In genomic region chr5:66796306-66797292, GRCh38 we compare ENCODE assay signal across 11 cellular contexts.
DNase-seq lines count a peak whose midpoint lies in the region; ATAC-seq, FAIRE-seq and TF ChIP-seq lines count a peak whose summit lies in the region.
"Had no signal": no experiment of that assay in that cellular context is flagged by ENCODE, and none has a peak within 500 bp of the region (broad histone marks: within the 10 kb centered on the region; RNA-seq: fewer than 3 reads in every experiment).

No MANE protein-coding gene starts in this region.

- peak; percentile 46 for DNase-seq in activated CD4-positive, alpha-beta T cell treated with anti-CD3 and anti-CD28 coated beads, Interleukin-2, amount 10 ng/mL, durations not matched to agents 24 days and 14 days
- DNase-seq in activated CD4-positive, alpha-beta T cell treated with anti-CD3 and anti-CD28 coated beads for 36 hours = no peak
- peak; percentile 71 for DNase-seq in NCI-H345 (lab: John Stamatoyannopoulos, UW)
- DNase-seq in H1 (ENCODE audit: low read depth in 1 of 2, low spot score in 2 of 2) = no peak
- no peak for DNase-seq in smooth muscle cell (lab: John Stamatoyannopoulos, UW; ENCODE audit: unreplicated experiment)
- DNase-seq in D721Med (ENCODE audit: insufficient read length, low spot score) = no peak
- no peak for DNase-seq in DMS79 treated with DMSO at 0.1 percent for 48 hours (lab: John Stamatoyannopoulos, UW)
- DNase-seq: islet precursor cell had no signal

- H2AK5ac ChIP-seq in H1 (ENCODE audit: low read depth, low read length) = no peak overlapping the region

- WGBS in H1 (ENCODE audit: extremely low coverage in 1 of 2, insufficient coverage in 1 of 2, insufficient read length in 1 of 2, insufficient replicate concordance in 2 of 2, low coverage in 1 of 2, low lambda C conversion rate in 2 of 2, missing lambda C conversion rate in 1 of 2), 2 experiments = 87% methylated on average over 9 of the region's 9 CpGs; no CpG with 5 or more reads in 1 of the 2 experiments
- WGBS in smooth muscle cell (ENCODE audit: low lambda C conversion rate) = 83% methylated on average over 9 of the region's 9 CpGs

- no peak overlapping the region for H2BK12ac ChIP-seq in H1 (ENCODE audit: low read depth, low read length)

- no peak for ATAC-seq in activated CD4-positive, alpha-beta T cell treated with anti-CD3 and anti-CD28 coated beads for 36 hours
- ATAC-seq in HG03378 (IDR thresholded peaks at IDR 0.05; ENCODE audit: unreplicated experiment) = no peak

- peaks cover 41% of the 10 kb centered on the region for H3K27me3 Mint-ChIP-seq in activated CD4-positive, alpha-beta T cell treated with anti-CD3 and anti-CD28 coated beads, Interleukin-2, amount 10 ng/mL, durations not matched to agents 24 days and 14 days
- H3K27me3 Mint-ChIP-seq in activated CD4-positive, alpha-beta T cell treated with anti-CD3 and anti-CD28 coated beads for 36 hours = peaks cover 15% of the 10 kb centered on the region

- no peak overlapping the region for H3K9ac ChIP-seq in H1 (replicated peaks in 1 of 4; ENCODE audit: extremely low read depth in 1 of 4, low read depth in 3 of 4, low read length in 3 of 4)
- no peak overlapping the region for H3K9ac ChIP-seq in smooth muscle cell (ENCODE audit: low read depth)

- H2AFZ ChIP-seq in H1 (ENCODE audit: low read length) (no peak overlapping the region), smooth muscle cell (ENCODE audit: low read depth) (no peak overlapping the region)

- H3K4me3 ChIP-seq in H1 (ENCODE audit: extremely low read depth in 1 of 4, insufficient read depth in 2 of 4, low read depth in 3 of 4, low read length in 4 of 4) (no peak overlapping the region), smooth muscle cell (no peak overlapping the region)

- H2BK5ac ChIP-seq in H1 (ENCODE audit: low read depth, low read length) = no peak overlapping the region

- H3K4me3 Mint-ChIP-seq in activated CD4-positive, alpha-beta T cell treated with anti-CD3 and anti-CD28 coated beads, Interleukin-2, amount 10 ng/mL, durations not matched to agents 24 days and 14 days = no peak overlapping the region
- no peak overlapping the region for H3K4me3 Mint-ChIP-seq in activated CD4-positive, alpha-beta T cell treated with anti-CD3 and anti-CD28 coated beads for 36 hours
- H3K4me3 Mint-ChIP-seq: CD14-positive monocyte, IgD-negative memory B cell had no signal

- H3K14ac ChIP-seq in H1 (ENCODE audit: insufficient read length) = no peak overlapping the region

- no peak overlapping the region for H3K18ac ChIP-seq in H1 (ENCODE audit: extremely low read depth, low read length)

- H3K27ac ChIP-seq in H1 (ENCODE audit: low read depth, low read length) (no peak overlapping the region), smooth muscle cell (ENCODE audit: low read depth) (no peak overlapping the region)

- CTCF ChIA-PET in activated CD4-positive, alpha-beta T cell treated with anti-CD3 and anti-CD28 coated beads for 36 hours (lab: Charles Lee) = interaction anchor here (1.1 kb wide), 1 partner anchor 34 kb away, joined by 3 read pairs; no protein-coding TSS in a partner anchor
- CTCF ChIA-PET in H1 (lab: Charles Lee; ENCODE audit: partially characterized antibody) = interaction anchor here (0.9 to 3.3 kb wide), 8 partner anchors 10 to 490 kb away, joined by 3 to 10 read pairs (median 5); no protein-coding TSS in a partner anchor

- H4K20me1 ChIP-seq in H1 (replicated peaks in 1 of 2; ENCODE audit: control insufficient read depth in 1 of 2, insufficient read depth in 2 of 2, low read length in 2 of 2) (no peaks in the 10 kb centered on the region), smooth muscle cell (ENCODE audit: low read depth) (no peaks in the 10 kb centered on the region)

- H2BK120ac ChIP-seq in H1 (replicated peaks; ENCODE audit: low read depth, low read length) = no peak overlapping the region

- H3K4me1 Mint-ChIP-seq in activated CD4-positive, alpha-beta T cell treated with anti-CD3 and anti-CD28 coated beads, Interleukin-2, amount 10 ng/mL, durations not matched to agents 24 days and 14 days = no peaks in the 10 kb centered on the region
- no peaks in the 10 kb centered on the region for H3K4me1 Mint-ChIP-seq in activated CD4-positive, alpha-beta T cell treated with anti-CD3 and anti-CD28 coated beads for 36 hours
- H3K4me1 Mint-ChIP-seq: CD14-positive monocyte had no signal

- TF ChIP-seq CTCF in H1 (IDR thresholded peaks at IDR 0.05; ENCODE audit: control extremely low read depth in 1 of 3, insufficient read depth in 1 of 3, low read depth in 1 of 3, low read length in 3 of 3) (peak; percentile 17 to 43 (median 33); a peak in 3 of 4 replicates), smooth muscle cell (IDR thresholded peaks at IDR 0.05; ENCODE audit: borderline replicate concordance, insufficient read depth, poor library complexity, severe bottlenecking) (peak; percentile 22), D721Med (IDR thresholded peaks at IDR 0.05; ENCODE audit: insufficient read depth, missing control alignments) (no peak)

- no peak overlapping the region for H4K91ac ChIP-seq in H1 (replicated peaks; ENCODE audit: insufficient read length, low read length)

- intact Hi-C loops in activated CD4-positive, alpha-beta T cell treated with anti-CD3 and anti-CD28 coated beads, Interleukin-2, amount 10 ng/mL, durations not matched to agents 24 days and 14 days (cut with micrococcal nuclease) = no loop called here
- intact Hi-C loops in activated CD4-positive, alpha-beta T cell treated with anti-CD3 and anti-CD28 coated beads for 36 hours (cut with DNase I, micrococcal nuclease) = no loop called here

- no peaks in the 10 kb centered on the region for H3F3A ChIP-seq in smooth muscle cell (ENCODE audit: low read depth)

- H4K8ac ChIP-seq in H1 (ENCODE audit: extremely low read depth, insufficient read depth, low read length) = no peak overlapping the region; the same call in 1 of the 2 replicates

- no peak overlapping the region for H2BK20ac ChIP-seq in H1 (ENCODE audit: low read length)

- no peaks in the 10 kb centered on the region for H3K36me3 Mint-ChIP-seq in activated CD4-positive, alpha-beta T cell treated with anti-CD3 and anti-CD28 coated beads, Interleukin-2, amount 10 ng/mL, durations not matched to agents 24 days and 14 days (ENCODE audit: low read depth)
- H3K36me3 Mint-ChIP-seq in activated CD4-positive, alpha-beta T cell treated with anti-CD3 and anti-CD28 coated beads for 36 hours (ENCODE audit: low read depth) = no peaks in the 10 kb centered on the region
- H3K36me3 Mint-ChIP-seq: CD14-positive monocyte, IgD-negative memory B cell had no signal

- no peak for TF ChIP-seq EP300 in H1 (IDR thresholded peaks at IDR 0.05; ENCODE audit: borderline replicate concordance in 1 of 2, low read depth in 2 of 2, low read length in 2 of 2)

- H4K5ac ChIP-seq in H1 (ENCODE audit: insufficient read length, low read depth, low read length) = no peak overlapping the region

- POLR2A ChIA-PET in activated CD4-positive, alpha-beta T cell treated with anti-CD3 and anti-CD28 coated beads for 36 hours (lab: Charles Lee) = no interaction called here
- POLR2A ChIA-PET in H1 (lab: Charles Lee; ENCODE audit: partially characterized antibody) = no interaction called here

- no peak for TF ChIP-seq POLR2A in H1 (IDR thresholded peaks at IDR 0.05; ENCODE audit: control extremely low read depth in 1 of 2, low read depth in 2 of 2, low read length in 2 of 2)

- no peaks in the 10 kb centered on the region for H3K79me1 ChIP-seq in H1 (ENCODE audit: low read depth, low read length)

- H3K4ac ChIP-seq in H1 (replicated peaks; ENCODE audit: insufficient read length, low read depth, low read length) = no peak overlapping the region

- H3K79me2 ChIP-seq in H1 (ENCODE audit: control insufficient read depth in 1 of 2, insufficient read depth in 2 of 2, low read length in 2 of 2) (no peaks in the 10 kb centered on the region), smooth muscle cell (ENCODE audit: low read depth) (no peaks in the 10 kb centered on the region)

- H3K27ac Mint-ChIP-seq in activated CD4-positive, alpha-beta T cell treated with anti-CD3 and anti-CD28 coated beads, Interleukin-2, amount 10 ng/mL, durations not matched to agents 24 days and 14 days = no peak overlapping the region
- no peak overlapping the region for H3K27ac Mint-ChIP-seq in activated CD4-positive, alpha-beta T cell treated with anti-CD3 and anti-CD28 coated beads for 36 hours
- H3K27ac Mint-ChIP-seq: CD14-positive monocyte, IgD-negative memory B cell had no signal

- no peaks in the 10 kb centered on the region for H3K4me1 ChIP-seq in H1 (replicated peaks in 1 of 4; ENCODE audit: control insufficient read depth in 3 of 4, insufficient read depth in 4 of 4, low read length in 3 of 4)
- no peaks in the 10 kb centered on the region for H3K4me1 ChIP-seq in smooth muscle cell (ENCODE audit: low read depth)

- H2BK15ac ChIP-seq in H1 (ENCODE audit: low read length) = no peak overlapping the region

- H3K23ac ChIP-seq in H1 (ENCODE audit: insufficient read length) = no peak overlapping the region

- no peaks in the 10 kb centered on the region for H3K36me3 ChIP-seq in H1 (ENCODE audit: control insufficient read depth in 2 of 4, insufficient read depth in 4 of 4, low read length in 3 of 4)
- no peaks in the 10 kb centered on the region for H3K36me3 ChIP-seq in smooth muscle cell (ENCODE audit: low read depth)

- TF ChIP-seq RAD21 in H1 (IDR thresholded peaks at IDR 0.05 in 1 of 2, conservative IDR thresholded peaks at IDR 0.05 in 1 of 2; ENCODE audit: low read depth in 2 of 2, low read length in 2 of 2) = peak; percentile 51 to 60

- FAIRE-seq in H1 (lab: Jason Lieb, UNC) (no peak), D721Med (lab: Jason Lieb, UNC) (no peak)

- H3K9me3 Mint-ChIP-seq in activated CD4-positive, alpha-beta T cell treated with anti-CD3 and anti-CD28 coated beads, Interleukin-2, amount 10 ng/mL, durations not matched to agents 24 days and 14 days = no peaks in the 10 kb centered on the region
- no peaks in the 10 kb centered on the region for H3K9me3 Mint-ChIP-seq in activated CD4-positive, alpha-beta T cell treated with anti-CD3 and anti-CD28 coated beads for 36 hours (ENCODE audit: low read depth)
- H3K9me3 Mint-ChIP-seq: CD14-positive monocyte, IgD-negative memory B cell had no signal

- no peaks in the 10 kb centered on the region for H3K27me3 ChIP-seq in H1 (replicated peaks in 1 of 4; ENCODE audit: control insufficient read depth in 3 of 4, extremely low read depth in 1 of 4, insufficient read depth in 3 of 4, low read length in 3 of 4)
- no peaks in the 10 kb centered on the region for H3K27me3 ChIP-seq in smooth muscle cell (ENCODE audit: low read depth)

- H3K23me2 ChIP-seq in H1 (ENCODE audit: low read depth, low read length) = no peaks in the 10 kb centered on the region

- H3K4me2 ChIP-seq in H1 (ENCODE audit: insufficient read depth in 1 of 2, low read depth in 2 of 2, low read length in 2 of 2) (no peak overlapping the region), smooth muscle cell (no peak overlapping the region)

- no peak overlapping the region for H3K56ac ChIP-seq in H1 (replicated peaks; ENCODE audit: insufficient read length, low read depth, low read length)

- H3K9me3 ChIP-seq in H1 (ENCODE audit: insufficient read depth in 2 of 2, low read depth in 1 of 2, low read length in 1 of 2) (no peaks in the 10 kb centered on the region), smooth muscle cell (replicated peaks; ENCODE audit: low read depth) (no peaks in the 10 kb centered on the region)

TF ChIP-seq in H1, 55 proteins besides CTCF, POLR2A, EP300 and RAD21 (continues in another document):
- no peak for TF ChIP-seq GTF2F1 (IDR thresholded peaks at IDR 0.05; ENCODE audit: borderline replicate concordance, low read depth, low read length)
- no peak for TF ChIP-seq CBX5 (IDR thresholded peaks at IDR 0.05; ENCODE audit: low read depth, low read length)

Comparison
In these comparisons a context has a peak if more than half of its experiments do, and no peak if none do; other contexts are left out.
1. DNase-seq: peak in activated CD4-positive, alpha-beta T cell treated with anti-CD3 and anti-CD28 coated beads, Interleukin-2, amount 10 ng/mL, durations not matched to agents 24 days and 14 days (single experiment) and NCI-H345 (single experiment); none in activated CD4-positive, alpha-beta T cell treated with anti-CD3 and anti-CD28 coated beads for 36 hours (single experiment), H1 (0 of 2), smooth muscle cell (single experiment), D721Med (single experiment) and DMS79 treated with DMSO at 0.1 percent for 48 hours (single experiment).